Comparison of ENCODE assay signal across 8 cellular contexts in the genomic region with DNA sequence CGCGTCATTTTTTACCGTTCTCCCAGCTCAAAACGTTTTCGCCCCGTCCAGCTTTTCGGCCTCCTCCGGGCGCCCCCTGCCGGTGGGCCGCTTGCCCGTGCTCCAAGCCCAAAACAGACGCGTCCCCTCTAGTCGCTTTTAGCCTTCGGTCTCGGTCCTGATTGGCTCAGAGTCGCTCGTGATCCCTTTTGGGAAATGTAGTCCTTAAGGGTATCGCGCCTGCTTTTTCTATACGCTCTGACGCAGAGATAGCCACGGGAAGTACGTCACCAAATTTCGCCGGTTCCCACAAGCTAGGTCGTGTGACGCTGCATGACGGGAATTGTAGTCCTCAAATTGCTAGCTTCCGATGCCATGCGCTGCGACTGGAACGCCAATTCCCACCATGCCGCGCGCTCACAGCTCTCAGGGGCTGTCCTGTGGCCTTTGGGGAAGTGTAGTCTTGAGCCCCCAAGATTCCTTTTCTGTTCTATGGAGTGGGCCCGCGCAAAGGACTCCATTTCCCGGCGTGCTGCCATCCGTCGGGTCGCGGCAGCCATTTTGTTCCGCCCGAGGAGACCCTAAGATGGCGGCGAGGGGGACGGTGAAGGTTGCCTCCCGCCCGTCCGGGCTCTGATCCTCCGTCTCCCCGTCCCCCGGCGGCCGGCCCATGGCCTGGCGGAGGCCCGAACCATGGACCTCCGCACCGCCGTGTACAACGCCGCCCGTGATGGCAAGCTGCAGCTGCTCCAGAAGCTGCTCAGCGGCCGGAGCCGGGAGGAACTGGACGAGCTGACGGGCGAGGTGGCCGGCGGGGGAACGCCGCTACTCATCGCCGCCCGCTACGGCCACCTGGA. TPM values are rescaled to one million over a fixed set of nuclear protein-coding genes. Genes with fewer than 3 reads are reported as not detected.
DNase-seq lines count a peak whose midpoint lies in the region; ATAC-seq and TF ChIP-seq lines count a peak whose summit lies in the region.

A gene with protein sequence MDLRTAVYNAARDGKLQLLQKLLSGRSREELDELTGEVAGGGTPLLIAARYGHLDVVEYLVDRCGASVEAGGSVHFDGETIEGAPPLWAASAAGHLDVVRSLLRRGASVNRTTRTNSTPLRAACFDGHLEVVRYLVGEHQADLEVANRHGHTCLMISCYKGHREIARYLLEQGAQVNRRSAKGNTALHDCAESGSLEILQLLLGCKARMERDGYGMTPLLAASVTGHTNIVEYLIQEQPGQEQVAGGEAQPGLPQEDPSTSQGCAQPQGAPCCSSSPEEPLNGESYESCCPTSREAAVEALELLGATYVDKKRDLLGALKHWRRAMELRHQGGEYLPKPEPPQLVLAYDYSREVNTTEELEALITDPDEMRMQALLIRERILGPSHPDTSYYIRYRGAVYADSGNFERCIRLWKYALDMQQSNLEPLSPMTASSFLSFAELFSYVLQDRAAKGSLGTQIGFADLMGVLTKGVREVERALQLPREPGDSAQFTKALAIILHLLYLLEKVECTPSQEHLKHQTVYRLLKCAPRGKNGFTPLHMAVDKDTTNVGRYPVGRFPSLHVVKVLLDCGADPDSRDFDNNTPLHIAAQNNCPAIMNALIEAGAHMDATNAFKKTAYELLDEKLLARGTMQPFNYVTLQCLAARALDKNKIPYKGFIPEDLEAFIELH (plus strand): TSS at position 552 of the 836 bp plus-strand sequence. CDS start 121 bp downstream, at position 673.

- TF ChIP-seq CTCF in WERI-Rb-1 (IDR thresholded peaks at IDR 0.05; ENCODE audit: low read depth, low read length) (peak; percentile 93), mammary epithelial cell (conservative IDR thresholded peaks at IDR 0.05 in 1 of 2, IDR thresholded peaks at IDR 0.05 in 1 of 2; ENCODE audit: extremely low read depth in 1 of 2, insufficient read depth in 1 of 2, low read depth in 1 of 2, low read length in 2 of 2) (peak; percentile 98 to 99)

- H3K9me3 ChIP-seq in WERI-Rb-1 (ENCODE audit: severe bottlenecking) (no peaks in the 10 kb centered on the region), mammary epithelial cell (replicated peaks; ENCODE audit: insufficient read depth, low read length) (no peaks in the 10 kb centered on the region), iPS-20b (ENCODE audit: insufficient read depth, low read depth, low read length) (no peaks in the 10 kb centered on the region)

- dilution Hi-C loops in mammary epithelial cell (cut with HindIII; ENCODE audit: low sequenced_read_pairs): no loop called here

- H3K4me3 ChIP-seq in WERI-Rb-1 (ENCODE audit: low read depth, low read length) (peak within 1 kb of the TSS; percentile 71), mammary epithelial cell (replicated peaks in 1 of 3; ENCODE audit: insufficient read depth in 1 of 3, low read depth in 2 of 3, low read length in 3 of 3) (peak within 1 kb of the TSS; percentile 68 to 89 (median 77)), iPS-20b (ENCODE audit: low read length) (peak within 1 kb of the TSS; percentile 85), skin epidermis (peak within 1 kb of the TSS; percentile 88 to 98 (median 95))

- H3K4me1 ChIP-seq in mammary epithelial cell (ENCODE audit: insufficient read depth, low read length): peaks cover 39% of the 10 kb centered on the region
- no peaks in the 10 kb centered on the region; the same call in 1 of the 2 replicates for H3K4me1 ChIP-seq in iPS-20b (ENCODE audit: insufficient read depth, low read length)

- no TSS peak for BruUV-seq in mammary epithelial cell (replicated peaks; lab: Mats Ljungman, UMichigan)

- H3K27ac ChIP-seq in WERI-Rb-1 (peak within 1 kb of the TSS; percentile 96), mammary epithelial cell (ENCODE audit: insufficient read depth, low read depth, low read length) (peak within 1 kb of the TSS; percentile 78), iPS-20b (ENCODE audit: low read length) (peak within 1 kb of the TSS; percentile 69), skin epidermis (peak within 1 kb of the TSS; percentile 60 to 99 (median 97))

- CTCF ChIA-PET in mammary epithelial cell (lab: Charles Lee; ENCODE audit: low non-redundant PET): interaction anchor here (0.6 to 0.8 kb wide), 11 partner anchors 9 to 544 kb away, joined by 3 to 28 read pairs (median 5); a partner anchor contains a TSS

- in situ Hi-C loops in mammary epithelial cell (cut with MboI; ENCODE audit: low sequenced_read_pairs in 2 of 2): loop anchor here (5.0 kb wide), 1 partner anchor 59 kb away; no protein-coding TSS in a partner anchor

- 1% methylated on average over 46 of the region's 80 CpGs for WGBS in mammary epithelial cell (ENCODE audit: low coverage, missing lambda C conversion rate)

- peak; percentile 98 for DNase-seq in AG08396 (ENCODE audit: low spot score)
- DNase-seq in NCI-H2227 (lab: John Stamatoyannopoulos, UW; ENCODE audit: unreplicated experiment): peak; percentile 99
- DNase-seq in WERI-Rb-1: peak; percentile 99
- peak; percentile 100 for DNase-seq in mammary epithelial cell

- H3K79me2 ChIP-seq in mammary epithelial cell (ENCODE audit: insufficient read depth, low read length): peaks cover 46% of the 10 kb centered on the region

- H3K27me3 ChIP-seq in WERI-Rb-1 (ENCODE audit: insufficient read depth, low read depth, severe bottlenecking) (no peaks in the 10 kb centered on the region), mammary epithelial cell (ENCODE audit: insufficient read depth, low read length) (no peaks in the 10 kb centered on the region), iPS-20b (ENCODE audit: insufficient read depth, low read length) (no peaks in the 10 kb centered on the region)

- ATAC-seq in GM18907 (IDR thresholded peaks at IDR 0.05; ENCODE audit: unreplicated experiment) (peak; percentile 93), HG03159 (IDR thresholded peaks at IDR 0.05; ENCODE audit: unreplicated experiment) (peak; percentile 92)

- intact Hi-C loops in mammary epithelial cell (cut with micrococcal nuclease): loop anchor here (1.0 to 10.0 kb wide), 4 partner anchors 59 to 217 kb away; a partner anchor contains a TSS

- no peaks in the 10 kb centered on the region for H4K20me1 ChIP-seq in mammary epithelial cell (ENCODE audit: insufficient read depth, low read length)

- peaks cover 31% of the 10 kb centered on the region for H3K36me3 ChIP-seq in WERI-Rb-1
- peaks cover 2% of the 10 kb centered on the region for H3K36me3 ChIP-seq in mammary epithelial cell (ENCODE audit: insufficient read depth, low read length)
- peaks cover 30% of the 10 kb centered on the region for H3K36me3 ChIP-seq in iPS-20b (ENCODE audit: insufficient read depth, low read depth, low read length)

- peak within 1 kb of the TSS; percentile 98 for H3K4me2 ChIP-seq in mammary epithelial cell (ENCODE audit: insufficient read depth, low read depth, low read length)

- H3K9ac ChIP-seq in mammary epithelial cell (ENCODE audit: insufficient read depth, low read length) (peak within 1 kb of the TSS; percentile 78), iPS-20b (ENCODE audit: low read depth, low read length) (peak within 1 kb of the TSS; percentile 91)

- peak within 1 kb of the TSS; percentile 91 for H2AFZ ChIP-seq in mammary epithelial cell (ENCODE audit: low read depth, low read length)

RNA-seq across cellular contexts. Expression of the gene that starts here (rescaled TPM):
- 10 to 100 TPM; 12.8 to 17.5 TPM for total RNA-seq in mammary epithelial cell
- 6.0 TPM for polyA plus RNA-seq in mammary epithelial cell
- polyA minus RNA-seq in mammary epithelial cell: 5.7 TPM

Comparison
In these comparisons a context has a peak if more than half of its experiments do, and no peak if none do; other contexts are left out.
1. Peak in every context shown above with its lines: DNase-seq, ATAC-seq, H3K4me3 ChIP-seq and H3K27ac ChIP-seq.